ENCODE assay signal across 11 cellular contexts in the genomic region with DNA sequence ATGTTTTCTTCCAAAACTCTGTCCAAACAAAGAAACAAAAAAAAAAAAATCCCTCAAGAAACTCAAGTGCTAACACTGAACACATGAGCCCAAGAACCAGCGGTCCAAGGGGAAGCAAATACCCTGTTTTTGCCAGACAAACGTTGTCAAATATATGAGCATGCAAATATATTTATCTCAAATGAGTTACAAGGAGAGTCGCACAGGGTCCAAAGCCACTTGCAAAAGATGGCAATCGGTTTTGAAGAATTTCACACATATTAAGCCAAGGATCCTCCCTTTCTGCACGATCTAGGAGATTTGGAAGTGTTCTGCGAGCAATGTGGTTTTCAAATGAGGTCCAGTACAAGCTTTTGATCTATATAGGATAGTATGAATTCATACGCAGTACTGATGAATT. TPM values are rescaled to one million over a fixed set of nuclear protein-coding genes. Genes with fewer than 3 reads are reported as not detected.
"Had no signal": no experiment of that assay in that cellular context is flagged by ENCODE, and none has a peak within 500 bp of the region (broad histone marks: within the 10 kb centered on the region; RNA-seq: fewer than 3 reads in every experiment).

No MANE protein-coding gene starts in this region.

- H3K27ac ChIP-seq: GM23248, HL-60 had no signal

- H3K4me3 Mint-ChIP-seq: HFFc6, IgD-negative memory B cell had no signal

- H3K9me3 Mint-ChIP-seq: HFFc6 had no signal

- H2AFZ ChIP-seq: GM23248 had no signal

- H3K9ac ChIP-seq: GM23248 had no signal

- H3K4me1 ChIP-seq: HAP-1 had no signal

- H3K27ac Mint-ChIP-seq: HFFc6, IgD-negative memory B cell had no signal

- H3K4me1 Mint-ChIP-seq: IgD-negative memory B cell had no signal

- DNase-seq: GM23248, GOT3, H7, HFFc6, KBM-7 had no signal

- ATAC-seq: HCT116, HepG2 had no signal

- H3K4me3 ChIP-seq: GM23248, HAP-1 had no signal

- H3K36me3 ChIP-seq: HAP-1 had no signal

- H3K36me3 Mint-ChIP-seq: IgD-negative memory B cell had no signal

- H3K9me3 ChIP-seq: HAP-1 had no signal

RNA-seq across cellular contexts. Expression of gene EMX2, which starts 23.2 kb away (rescaled TPM):
- total RNA-seq: H4, H7, HepG2, HFFc6 had no signal
- polyA plus RNA-seq: HepG2, IgD-negative memory B cell had no signal
